ENCODE assay signal across 35 cellular contexts in genomic region chr4:146477054-146477453, GRCh38. TPM values are rescaled to one million over a fixed set of nuclear protein-coding genes. Genes with fewer than 3 reads are reported as not detected.
DNase-seq lines count a peak whose midpoint lies in the region; ATAC-seq and TF ChIP-seq lines count a peak whose summit lies in the region.
"Had no signal": no experiment of that assay in that cellular context is flagged by ENCODE, and none has a peak within 500 bp of the region (broad histone marks: within the 10 kb centered on the region; RNA-seq: fewer than 3 reads in every experiment).

No MANE protein-coding gene starts in this region.

- no peak for TF ChIP-seq POLR2A in gastroesophageal sphincter (IDR thresholded peaks at IDR 0.05)

- 57 to 81% methylated on average over 2 of the region's 2 CpGs for WGBS in gastroesophageal sphincter (ENCODE audit: low coverage in 1 of 2), 2 donors

- H3K9me3 ChIP-seq in gastroesophageal sphincter = peaks cover 0 to 9% (median 0%) of the 10 kb centered on the region in 3 donors
- H3K9me3 ChIP-seq: MG63, ovary, upper lobe of right lung had no signal

- H3K4me1 ChIP-seq in gastroesophageal sphincter = no peaks in the 10 kb centered on the region
- H3K4me1 ChIP-seq: adrenal gland, breast epithelium, spleen, upper lobe of right lung had no signal

- DNase-seq in NCI-H226 (peak; percentile 50), cardiac fibroblast (ENCODE audit: low read depth in 2 of 2) (peak; percentile 40 to 41), glomerular endothelial cell (ENCODE audit: extremely low read depth, low read depth, low spot score) (peak; percentile 42), NOMO-1 (lab: John Stamatoyannopoulos, UW; ENCODE audit: unreplicated experiment in 2 of 2) (no peak), GM10248 (ENCODE audit: extremely low spot score) (no peak)
- no peak for DNase-seq in activated CD4-positive, CD25-positive, alpha-beta regulatory T cell treated with anti-CD3 and anti-CD28 coated beads, Interleukin-2, amount 50 U/mL, for 72 hours
- DNase-seq: activated CD4-positive, alpha-beta memory T cell treated with anti-CD3 and anti-CD28 coated beads for 36 hours; activated CD8-positive, alpha-beta memory T cell treated with anti-CD3 and anti-CD28 coated beads, Interleukin-2, amount 50 U/mL, for 48 hours; activated naive CD4-positive, alpha-beta T cell treated with anti-CD3 and anti-CD28 coated beads for 36 hours; adrenal gland; COR-L47; DMS53; effector memory CD4-positive, alpha-beta T cell; GDM1; HFFc6; hypothalamus; MG63; NCI-H2029 treated with DMSO at 0.1 percent for 48 hours; NCI-H2227 treated with DMSO at 0.1 percent for 48 hours; NCI-H69; ovary; right cardiac atrium; spleen; stimulated activated CD4-positive, alpha-beta T cell treated with anti-CD3 and anti-CD28 coated beads, Interleukin-2, amount 100 ng/mL, for 24 hours; stimulated activated naive CD8-positive, alpha-beta T cell treated with anti-CD3 and anti-CD28 coated beads, Interleukin-15, Interleukin-2, amounts not matched to agents 100 U/mL and 50 U/mL, for 24 hours; T-helper 17 cell; upper lobe of right lung had no signal

- no peak overlapping the region for H3K4me3 ChIP-seq in cardiac fibroblast (replicated peaks in 1 of 2; ENCODE audit: low read depth in 2 of 2, low read length in 2 of 2)
- H3K4me3 ChIP-seq in gastroesophageal sphincter = no peak overlapping the region
- H3K4me3 ChIP-seq: adrenal gland, breast epithelium, coronary artery, MG63, ovary, spleen, upper lobe of right lung had no signal

- H3K36me3 ChIP-seq in gastroesophageal sphincter = no peaks in the 10 kb centered on the region
- H3K36me3 ChIP-seq: adrenal gland, breast epithelium, MG63, ovary, upper lobe of right lung had no signal

- CTCF ChIA-PET in GM10248 (lab: Yijun Ruan, JAX) = interaction anchor here (1.4 to 2.7 kb wide), 4 partner anchors 10 to 35 kb away, joined by 4 to 11 read pairs (median 7); no protein-coding TSS in a partner anchor

- no peak for TF ChIP-seq CTCF in cardiac fibroblast (IDR thresholded peaks at IDR 0.05; ENCODE audit: low read depth, low read length)
- TF ChIP-seq CTCF in gastroesophageal sphincter (IDR thresholded peaks at IDR 0.05) = no peak
- no peak for TF ChIP-seq CTCF in GM10248 (IDR thresholded peaks at IDR 0.05; ENCODE audit: control extremely low read depth, extremely low read depth, low read depth, missing control alignments)

- H3K27ac ChIP-seq in gastroesophageal sphincter = no peak overlapping the region
- H3K27ac ChIP-seq: adrenal gland, breast epithelium, C4-2B, coronary artery, ovary, spleen, upper lobe of right lung had no signal

- no peak for ATAC-seq in gastroesophageal sphincter
- ATAC-seq: activated CD4-positive, CD25-positive, alpha-beta regulatory T cell treated with anti-CD3 and anti-CD28 coated beads, Interleukin-2, amount 50 U/mL, for 24 hours; esophagus mucosa; right cardiac atrium; Right ventricle myocardium inferior; SK-N-SH treated with all-trans-retinoic acid at 6 μM for 48 hours; stimulated activated naive CD8-positive, alpha-beta T cell treated with anti-CD3 and anti-CD28 coated beads, Interleukin-15, Interleukin-2, amounts not matched to agents 100 U/mL and 50 U/mL, for 24 hours; T-helper 17 cell; upper lobe of right lung had no signal

- H3K27me3 ChIP-seq in gastroesophageal sphincter = no peaks in the 10 kb centered on the region
- H3K27me3 ChIP-seq: adrenal gland, breast epithelium, MG63, ovary, spleen, upper lobe of right lung had no signal

- POLR2A ChIA-PET in GM10248 (lab: Yijun Ruan, JAX) = interaction anchor here (0.7 kb wide), 1 partner anchor 109 kb away, joined by 5 read pairs; no protein-coding TSS in a partner anchor

- no peak for TF ChIP-seq EP300 in gastroesophageal sphincter (IDR thresholded peaks at IDR 0.05)

RNA-seq across cellular contexts. Expression of gene SLC10A7, which starts 44.7 kb away (rescaled TPM):
- total RNA-seq in glomerular endothelial cell = 5.4 and 12.4 TPM in 2 replicates
- 10 to 100 TPM in 1 of 4 donors, 1 to 10 TPM in 3; 5.6 to 12.8 (median 6.8) TPM for total RNA-seq in gastroesophageal sphincter

Comparison
In these comparisons a context has a peak if more than half of its experiments do, and no peak if none do; other contexts are left out.
1. DNase-seq: peak in NCI-H226 (single experiment), cardiac fibroblast (2 of 2) and glomerular endothelial cell (single experiment); none in NOMO-1 (0 of 2), GM10248 (single experiment) and activated CD4-positive, CD25-positive, alpha-beta regulatory T cell treated with anti-CD3 and anti-CD28 coated beads, Interleukin-2, amount 50 U/mL, for 72 hours (single experiment).